25 cellular contexts compared by ENCODE assay signal in the genomic region with DNA sequence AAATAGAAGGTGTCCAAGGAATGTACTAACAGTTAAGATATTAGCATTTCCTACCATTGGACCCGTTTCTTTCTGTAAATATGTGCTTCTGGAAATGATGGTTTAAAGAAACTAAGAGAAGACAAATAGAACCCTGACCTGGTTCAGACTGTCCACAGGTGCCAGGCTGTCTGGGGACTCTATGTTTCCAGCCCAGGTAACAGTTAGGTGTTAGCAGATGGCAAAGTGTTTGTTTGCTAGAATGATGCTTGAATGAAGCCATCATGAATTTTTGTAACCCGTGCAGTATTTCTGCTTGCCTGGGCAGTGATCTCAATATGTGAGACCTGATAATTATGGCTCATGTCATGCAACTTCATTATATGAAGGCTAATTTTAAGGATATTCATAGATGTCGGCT.
"Had no signal": no experiment of that assay in that cellular context is flagged by ENCODE, and none has a peak within 500 bp of the region (broad histone marks: within the 10 kb centered on the region; RNA-seq: fewer than 3 reads in every experiment).

No MANE protein-coding gene starts in this region.

- H3K27ac ChIP-seq: brain microvascular endothelial cell, SJSA1 had no signal

- H3K9me3 ChIP-seq: SJSA1, SK-N-SH had no signal

- H3K9ac ChIP-seq: SK-N-SH had no signal

- H3K4me1 ChIP-seq: SJSA1 had no signal

- H3K4me3 ChIP-seq: K562, SJSA1 had no signal

- H3K4me2 ChIP-seq: SK-N-SH had no signal

- DNase-seq: activated CD4-positive, alpha-beta T cell treated with anti-CD3 and anti-CD28 coated beads for 36 hours; activated CD4-positive, alpha-beta T cell treated with anti-CD3 and anti-CD28 coated beads, Interleukin-2, amount 10 ng/mL, durations not matched to agents 7 days and 5 days; activated CD4-positive, alpha-beta T cell treated with anti-CD3 and anti-CD28 coated beads, Interleukin-2, amount 50 U/mL, for 48 hours; activated CD8-positive, alpha-beta T cell treated with anti-CD3 and anti-CD28 coated beads, Interleukin-2, amount 10 ng/mL, durations not matched to agents 7 days and 5 days; activated gamma-delta T cell; activated naive CD4-positive, alpha-beta T cell treated with anti-CD3 and anti-CD28 coated beads, Interleukin-2, amount 10 ng/mL, durations not matched to agents 7 days and 5 days; activated naive CD8-positive, alpha-beta T cell treated with anti-CD3 and anti-CD28 coated beads, Interleukin-2, amount 50 U/mL, for 24 hours; activated T-cell treated with anti-CD3 and anti-CD28 coated beads, Interleukin-2, amount 50 U/mL, for 24 hours; anterior cingulate cortex; central memory CD4-positive, alpha-beta T cell; Karpas-422; NCI-H1105; NCI-H1417 treated with DMSO at 0.1 percent for 48 hours; NCI-H1930; NCI-H2081 treated with DMSO at 0.1 percent for 48 hours; NCI-H510A; NCI-H526; NCI-H774; SHP77 treated with DMSO at 0.1 percent for 48 hours; SK-N-SH; T-cell; T-helper 17 cell had no signal

- H3K36me3 ChIP-seq: brain microvascular endothelial cell, SJSA1 had no signal

- H3K27me3 ChIP-seq: brain microvascular endothelial cell, SJSA1 had no signal

- FAIRE-seq: K562 had no signal
